Comparison of ENCODE assay signal across 9 cellular contexts in the genomic region with DNA sequence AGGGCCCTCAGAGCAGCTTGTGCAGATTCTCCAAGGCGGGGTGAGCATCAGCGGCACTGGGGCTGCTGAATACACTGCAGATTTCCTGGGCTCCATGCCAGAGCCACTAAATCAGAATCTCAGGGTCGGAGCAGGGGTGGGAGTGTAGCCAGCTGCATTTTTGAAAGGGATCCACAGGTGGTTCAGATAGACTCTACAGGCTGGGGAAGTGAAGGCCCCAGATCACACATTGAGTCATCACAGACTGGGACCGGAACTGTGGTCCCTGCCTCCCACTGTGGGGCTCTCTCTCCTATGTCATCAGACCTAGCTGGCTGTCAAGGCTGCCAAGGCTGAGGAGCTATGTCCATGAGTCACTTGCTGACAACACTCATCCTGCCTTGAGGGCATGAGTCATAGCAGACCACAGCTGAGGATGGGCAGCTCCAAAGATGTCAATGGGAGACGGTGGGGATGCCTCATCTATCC.
DNase-seq lines count a peak whose midpoint lies in the region; ATAC-seq, FAIRE-seq and TF ChIP-seq lines count a peak whose summit lies in the region.
"Had no signal": no experiment of that assay in that cellular context is flagged by ENCODE, and none has a peak within 500 bp of the region (broad histone marks: within the 10 kb centered on the region; RNA-seq: fewer than 3 reads in every experiment).

No MANE protein-coding gene starts in this region.

- no peaks in the 10 kb centered on the region for H3K36me3 ChIP-seq in CD4-positive, alpha-beta memory T cell (ENCODE audit: insufficient read depth, low read length)

- no peak overlapping the region for H3K27ac Mint-ChIP-seq in activated CD4-positive, alpha-beta memory T cell treated with anti-CD3 and anti-CD28 coated beads for 36 hours
- H3K27ac Mint-ChIP-seq in CD4-positive, alpha-beta memory T cell, result no peak overlapping the region
- H3K27ac Mint-ChIP-seq: stimulated activated naive CD8-positive, alpha-beta T cell treated with anti-CD3 and anti-CD28 coated beads, Interleukin-15, Interleukin-2, amounts not matched to agents 100 ng/mL and 50 ng/mL, for 24 hours had no signal

- CTCF ChIA-PET in activated CD4-positive, alpha-beta memory T cell treated with anti-CD3 and anti-CD28 coated beads for 36 hours (lab: Charles Lee), result interaction anchor here (0.5 kb wide), 1 partner anchor 168 kb away, joined by 3 read pairs; no protein-coding TSS in a partner anchor
- CTCF ChIA-PET in CD4-positive, alpha-beta memory T cell (lab: Charles Lee; ENCODE audit: partially characterized antibody), result no interaction called here

- H3K9me3 Mint-ChIP-seq in activated CD4-positive, alpha-beta memory T cell treated with anti-CD3 and anti-CD28 coated beads for 36 hours, result no peaks in the 10 kb centered on the region
- no peaks in the 10 kb centered on the region for H3K9me3 Mint-ChIP-seq in CD4-positive, alpha-beta memory T cell
- H3K9me3 Mint-ChIP-seq: stimulated activated naive CD8-positive, alpha-beta T cell treated with anti-CD3 and anti-CD28 coated beads, Interleukin-15, Interleukin-2, amounts not matched to agents 100 ng/mL and 50 ng/mL, for 24 hours had no signal

- ATAC-seq in GM21825 (IDR thresholded peaks at IDR 0.05; ENCODE audit: unreplicated experiment), result peak; percentile 99

- no peak overlapping the region for H3K4me3 Mint-ChIP-seq in activated CD4-positive, alpha-beta memory T cell treated with anti-CD3 and anti-CD28 coated beads for 36 hours
- H3K4me3 Mint-ChIP-seq in CD4-positive, alpha-beta memory T cell, result no peak overlapping the region
- H3K4me3 Mint-ChIP-seq: stimulated activated naive CD8-positive, alpha-beta T cell treated with anti-CD3 and anti-CD28 coated beads, Interleukin-15, Interleukin-2, amounts not matched to agents 100 ng/mL and 50 ng/mL, for 24 hours had no signal

- H3K27me3 ChIP-seq in CD4-positive, alpha-beta memory T cell (ENCODE audit: insufficient read depth, low read length), result no peaks in the 10 kb centered on the region

- no peaks in the 10 kb centered on the region for H3K4me1 ChIP-seq in CD4-positive, alpha-beta memory T cell (ENCODE audit: insufficient read depth, low read length)

- POLR2A ChIA-PET in activated CD4-positive, alpha-beta memory T cell treated with anti-CD3 and anti-CD28 coated beads for 36 hours (lab: Charles Lee), result interaction anchor here (0.8 kb wide), 1 partner anchor 278 kb away, joined by 3 read pairs; no protein-coding TSS in a partner anchor
- POLR2A ChIA-PET in CD4-positive, alpha-beta memory T cell (lab: Charles Lee; ENCODE audit: partially characterized antibody), result no interaction called here

- TF ChIP-seq POLR2A in GM12892 (IDR thresholded peaks at IDR 0.05; ENCODE audit: low read depth, low read length), result no peak

- DNase-seq in GM12892 (ENCODE audit: insufficient read length), result peak; percentile 42
- peak; percentile 4 for DNase-seq in KBM-7
- DNase-seq in activated CD4-positive, alpha-beta memory T cell treated with anti-CD3 and anti-CD28 coated beads for 36 hours, result peak; percentile 82
- DNase-seq in fibroblast of the conjunctiva (ENCODE audit: low read depth), result peak; percentile 93
- DNase-seq in stimulated activated CD4-positive, alpha-beta T cell treated with anti-CD3 and anti-CD28 coated beads, Interleukin-1b, Interleukin-23, amount 100 ng/mL, for 4 hours (ENCODE audit: low read depth in 2 of 2), result peak; percentile 12 to 14
- no peak for DNase-seq in NCI-H526 treated with DMSO at 0.1 percent for 48 hours (lab: John Stamatoyannopoulos, UW)
- no peak for DNase-seq in CD4-positive, alpha-beta memory T cell

- peaks cover 10% of the 10 kb centered on the region for H3K4me1 Mint-ChIP-seq in activated CD4-positive, alpha-beta memory T cell treated with anti-CD3 and anti-CD28 coated beads for 36 hours (ENCODE audit: low read depth)
- H3K4me1 Mint-ChIP-seq in CD4-positive, alpha-beta memory T cell, result no peaks in the 10 kb centered on the region

- in situ Hi-C loops in KBM-7 (cut with MboI; ENCODE audit: low pct_unique_long_range_greater_than_20kb, low sequenced_read_pairs), result no loop called here

- intact Hi-C loops in activated CD4-positive, alpha-beta memory T cell treated with anti-CD3 and anti-CD28 coated beads for 36 hours (cut with micrococcal nuclease), result loop anchor here (2.0 kb wide), 1 partner anchor 162 kb away; a partner anchor contains a TSS
- intact Hi-C loops in CD4-positive, alpha-beta memory T cell (cut with micrococcal nuclease), result no loop called here

- no peak overlapping the region for H3K4me3 ChIP-seq in CD4-positive, alpha-beta memory T cell (ENCODE audit: low read length in 2 of 2)

- no peaks in the 10 kb centered on the region for H3K27me3 Mint-ChIP-seq in activated CD4-positive, alpha-beta memory T cell treated with anti-CD3 and anti-CD28 coated beads for 36 hours
- H3K27me3 Mint-ChIP-seq in CD4-positive, alpha-beta memory T cell, result no peaks in the 10 kb centered on the region
- H3K27me3 Mint-ChIP-seq: stimulated activated naive CD8-positive, alpha-beta T cell treated with anti-CD3 and anti-CD28 coated beads, Interleukin-15, Interleukin-2, amounts not matched to agents 100 ng/mL and 50 ng/mL, for 24 hours had no signal

- no peaks in the 10 kb centered on the region for H3K9me3 ChIP-seq in CD4-positive, alpha-beta memory T cell (ENCODE audit: control insufficient read depth in 1 of 2, low read length in 2 of 2)

- no peak overlapping the region for H3K27ac ChIP-seq in CD4-positive, alpha-beta memory T cell (ENCODE audit: low read depth, low read length)

- peak; percentile 97 for FAIRE-seq in GM12892 (lab: Jason Lieb, UNC)

- no peaks in the 10 kb centered on the region for H3K36me3 Mint-ChIP-seq in activated CD4-positive, alpha-beta memory T cell treated with anti-CD3 and anti-CD28 coated beads for 36 hours
- no peaks in the 10 kb centered on the region for H3K36me3 Mint-ChIP-seq in CD4-positive, alpha-beta memory T cell

Comparison
In these comparisons a context has a peak if more than half of its experiments do, and no peak if none do; other contexts are left out.
1. DNase-seq: peak in GM12892 (single experiment), KBM-7 (single experiment), activated CD4-positive, alpha-beta memory T cell treated with anti-CD3 and anti-CD28 coated beads for 36 hours (single experiment), fibroblast of the conjunctiva (single experiment) and stimulated activated CD4-positive, alpha-beta T cell treated with anti-CD3 and anti-CD28 coated beads, Interleukin-1b, Interleukin-23, amount 100 ng/mL, for 4 hours (2 of 2); none in NCI-H526 treated with DMSO at 0.1 percent for 48 hours (single experiment) and CD4-positive, alpha-beta memory T cell (0 of 5).